In genomic region chr11:111870522-111870886, GRCh38 we compare ENCODE assay signal across 8 cellular contexts. TPM values are rescaled to one million over a fixed set of nuclear protein-coding genes. Genes with fewer than 3 reads are reported as not detected.
DNase-seq lines count a peak whose midpoint lies in the region; ATAC-seq and TF ChIP-seq lines count a peak whose summit lies in the region.

No MANE protein-coding gene starts in this region.

- peak overlapping the region; percentile 96 for H3K9ac ChIP-seq in adipocyte (ENCODE audit: low read length)

- peak overlapping the region; percentile 89 for H3K4me3 Mint-ChIP-seq in activated CD8-positive, alpha-beta memory T cell treated with anti-CD3 and anti-CD28 coated beads, Interleukin-2, amount 10 ng/mL, durations not matched to agents 7 days and 5 days

- intact Hi-C loops in aorta (cut with DNase I): loop anchor here (10.0 kb wide), 1 partner anchor 204 kb away; the partner anchor contains the start of genes NKAPD1 (in 2 of the 2) and PIH1D2 (in 2 of the 2)

- H3K4me3 ChIP-seq in adipocyte (ENCODE audit: low read length): peak overlapping the region; percentile 87
- H3K4me3 ChIP-seq in lung: peak overlapping the region; percentile 89
- peak overlapping the region; percentile 72 to 93 for H3K4me3 ChIP-seq in aorta (ENCODE audit: low read length in 2 of 2)

- H3K27me3 ChIP-seq in adipocyte (replicated peaks; ENCODE audit: control insufficient read depth, insufficient read depth, low read length): no peaks in the 10 kb centered on the region
- no peaks in the 10 kb centered on the region for H3K27me3 ChIP-seq in lung (ENCODE audit: control insufficient read depth, insufficient read depth)
- no peaks in the 10 kb centered on the region for H3K27me3 ChIP-seq in aorta (ENCODE audit: control insufficient read depth in 1 of 2, insufficient read depth in 2 of 2, low read length in 1 of 2)

- no peak for TF ChIP-seq CTCF in lung (IDR thresholded peaks at IDR 0.05; ENCODE audit: control extremely low read depth, extremely low read depth)

- H3K9me3 ChIP-seq in adipocyte (ENCODE audit: control insufficient read depth, low read length) (no peaks in the 10 kb centered on the region), lung (ENCODE audit: control insufficient read depth in 2 of 2, insufficient read depth in 1 of 2, low read length in 1 of 2) (no peaks in the 10 kb centered on the region), aorta (ENCODE audit: control insufficient read depth, low read length) (no peaks in the 10 kb centered on the region)

- H3K4me1 ChIP-seq in adipocyte (ENCODE audit: control insufficient read depth, insufficient read depth, low read length) (peaks cover 8% of the 10 kb centered on the region), lung (ENCODE audit: control insufficient read depth in 2 of 2, insufficient read depth in 2 of 2, low read length in 2 of 2) (peaks cover 0 to 8% of the 10 kb centered on the region in 2 donors), aorta (ENCODE audit: control insufficient read depth in 1 of 2, insufficient read depth in 2 of 2, low read length in 2 of 2) (peaks cover 0 to 3% of the 10 kb centered on the region in 2 donors)

- peak overlapping the region; percentile 87 for H3K27ac Mint-ChIP-seq in activated CD8-positive, alpha-beta memory T cell treated with anti-CD3 and anti-CD28 coated beads, Interleukin-2, amount 10 ng/mL, durations not matched to agents 7 days and 5 days

- peaks cover 30% of the 10 kb centered on the region for H3K4me1 Mint-ChIP-seq in activated CD8-positive, alpha-beta memory T cell treated with anti-CD3 and anti-CD28 coated beads, Interleukin-2, amount 10 ng/mL, durations not matched to agents 7 days and 5 days

- H3K27me3 Mint-ChIP-seq in activated CD8-positive, alpha-beta memory T cell treated with anti-CD3 and anti-CD28 coated beads, Interleukin-2, amount 10 ng/mL, durations not matched to agents 7 days and 5 days: no peaks in the 10 kb centered on the region

- no peak for DNase-seq in activated CD8-positive, alpha-beta memory T cell treated with anti-CD3 and anti-CD28 coated beads, Interleukin-2, amount 10 ng/mL, durations not matched to agents 7 days and 5 days
- no peak for DNase-seq in activated CD8-positive, alpha-beta memory T cell treated with anti-CD3 and anti-CD28 coated beads, Interleukin-2, amount 50 U/mL, for 48 hours
- DNase-seq in adipocyte (ENCODE audit: low read depth) (no peak), lung (ENCODE audit: low spot score) (no peak), aorta (no peak), kidney glomerular epithelial cell (lab: John Stamatoyannopoulos, UW) (no peak)
- no peak for DNase-seq in activated effector memory CD4-positive, alpha-beta T cell treated with Interleukin-2 at 50 U/mL for 16 hours

- H3K9me3 Mint-ChIP-seq in activated CD8-positive, alpha-beta memory T cell treated with anti-CD3 and anti-CD28 coated beads, Interleukin-2, amount 10 ng/mL, durations not matched to agents 7 days and 5 days (ENCODE audit: low read depth): no peaks in the 10 kb centered on the region

- CTCF ChIA-PET in activated CD8-positive, alpha-beta memory T cell treated with anti-CD3 and anti-CD28 coated beads, Interleukin-2, amount 10 ng/mL, durations not matched to agents 7 days and 5 days (lab: Charles Lee): interaction anchor here (0.8 to 2.3 kb wide), 7 partner anchors 10 to 284 kb away, joined by 3 to 10 read pairs (median 7); no protein-coding TSS in a partner anchor

- H3K36me3 ChIP-seq in adipocyte (ENCODE audit: control insufficient read depth, insufficient read depth, low read length, severe bottlenecking) (peaks cover 36% of the 10 kb centered on the region), lung (ENCODE audit: control insufficient read depth in 2 of 2, insufficient read depth in 2 of 2, low read length in 2 of 2) (peaks cover 7 to 12% of the 10 kb centered on the region in 2 donors), aorta (ENCODE audit: control insufficient read depth in 1 of 2, insufficient read depth in 2 of 2, low read length in 1 of 2) (peaks cover 3 to 5% of the 10 kb centered on the region in 2 donors)

- H3K27ac ChIP-seq in lung (ENCODE audit: low read depth in 1 of 2, low read length in 1 of 2) (no peak overlapping the region), aorta (ENCODE audit: low read depth in 1 of 2, low read length in 2 of 2) (no peak overlapping the region)

- peaks cover 29% of the 10 kb centered on the region for H3K36me3 Mint-ChIP-seq in activated CD8-positive, alpha-beta memory T cell treated with anti-CD3 and anti-CD28 coated beads, Interleukin-2, amount 10 ng/mL, durations not matched to agents 7 days and 5 days

- peak; percentile 8 for ATAC-seq in activated CD8-positive, alpha-beta memory T cell treated with anti-CD3 and anti-CD28 coated beads, Interleukin-2, amount 10 ng/mL, durations not matched to agents 7 days and 5 days
- ATAC-seq in HG03354 (IDR thresholded peaks at IDR 0.05; ENCODE audit: poor library complexity, severe bottlenecking, unreplicated experiment): peak; percentile 13
- no peak for ATAC-seq in lung (ENCODE audit: insufficient read depth, low FRiP score)
- no peak for ATAC-seq in aorta (ENCODE audit: low FRiP score)

RNA-seq across cellular contexts. Expression of gene ALG9, which starts 0.9 kb away (rescaled TPM):
- 10 to 100 TPM; 23.2 to 27.3 TPM for total RNA-seq in activated CD8-positive, alpha-beta memory T cell treated with anti-CD3 and anti-CD28 coated beads, Interleukin-2, amount 10 ng/mL, durations not matched to agents 7 days and 5 days
- total RNA-seq in lung: 10 to 100 TPM; 24.7 to 43.4 TPM
- 10 to 100 TPM; 11.4 to 27.2 TPM for polyA plus RNA-seq in lung
- total RNA-seq in aorta: 10 to 100 TPM; 25.1 to 27.8 TPM
- 10 to 100 TPM in 1 of 2 donors, 1 to 10 TPM in 1; 6.4 to 31.0 TPM for polyA plus RNA-seq in aorta

RNA-seq across cellular contexts. Expression of gene FDXACB1, which starts 8.5 kb away (rescaled TPM):
- 1 to 10 TPM; 4.7 to 7.1 TPM for total RNA-seq in activated CD8-positive, alpha-beta memory T cell treated with anti-CD3 and anti-CD28 coated beads, Interleukin-2, amount 10 ng/mL, durations not matched to agents 7 days and 5 days
- total RNA-seq in lung (1 to 10 TPM; 2.4 to 2.7 TPM), aorta (1 to 10 TPM; 1.4 to 1.9 TPM)
- polyA plus RNA-seq in lung (1 to 10 TPM; 2.2 to 2.3 TPM), aorta (1 to 10 TPM in 1 of 2 donors, under 1 TPM in 1; 0.95 to 1.0 TPM)

RNA-seq across cellular contexts. Expression of gene CFAP68, which starts 8.8 kb away (rescaled TPM):
- 10 to 100 TPM; 16.4 to 20.4 TPM for total RNA-seq in activated CD8-positive, alpha-beta memory T cell treated with anti-CD3 and anti-CD28 coated beads, Interleukin-2, amount 10 ng/mL, durations not matched to agents 7 days and 5 days
- total RNA-seq in lung: 10 to 100 TPM; 17.5 to 27.4 TPM
- 10 to 100 TPM; 15.2 to 49.0 TPM for polyA plus RNA-seq in lung
- 10 to 100 TPM in 1 of 2 donors, 1 to 10 TPM in 1; 6.6 to 15.2 TPM for total RNA-seq in aorta
- 10 to 100 TPM; 11.5 to 22.0 TPM for polyA plus RNA-seq in aorta

RNA-seq across cellular contexts. Expression of gene CRYAB, which starts 41.1 kb away (rescaled TPM):
- not detected for total RNA-seq in activated CD8-positive, alpha-beta memory T cell treated with anti-CD3 and anti-CD28 coated beads, Interleukin-2, amount 10 ng/mL, durations not matched to agents 7 days and 5 days
- 10 to 100 TPM; 12.0 to 60.8 TPM for total RNA-seq in lung
- 10 to 100 TPM; 60.8 to 73.0 TPM for polyA plus RNA-seq in lung
- total RNA-seq in aorta: 1,000 to 10,000 TPM in 1 of 2 donors, 100 to 1,000 TPM in 1; 323 to 2,347 TPM
- polyA plus RNA-seq in aorta: 100 to 1,000 TPM; 483 to 702 TPM

RNA-seq across cellular contexts. Expression of gene HSPB2, which starts 42.0 kb away (rescaled TPM):
- total RNA-seq in activated CD8-positive, alpha-beta memory T cell treated with anti-CD3 and anti-CD28 coated beads, Interleukin-2, amount 10 ng/mL, durations not matched to agents 7 days and 5 days: not detected
- total RNA-seq in lung (1 to 10 TPM in 1 of 2 donors, under 1 TPM in 1; 0.65 to 4.8 TPM), aorta (10 to 100 TPM; 18.1 to 24.8 TPM)
- polyA plus RNA-seq in lung (1 to 10 TPM; 2.9 to 5.4 TPM), aorta (10 to 100 TPM; 13.8 to 60.2 TPM)

Comparison
In these comparisons a context has a peak if more than half of its experiments do, and no peak if none do; other contexts are left out.
1. ATAC-seq: peak in activated CD8-positive, alpha-beta memory T cell treated with anti-CD3 and anti-CD28 coated beads, Interleukin-2, amount 10 ng/mL, durations not matched to agents 7 days and 5 days (single experiment) and HG03354 (single experiment); none in lung (single experiment) and aorta (single experiment).
2. Peak in every context shown above with its lines, with median percentiles within 50 percentile points of each other: H3K4me3 ChIP-seq.